8 cellular contexts compared by ENCODE assay signal in the genomic region with DNA sequence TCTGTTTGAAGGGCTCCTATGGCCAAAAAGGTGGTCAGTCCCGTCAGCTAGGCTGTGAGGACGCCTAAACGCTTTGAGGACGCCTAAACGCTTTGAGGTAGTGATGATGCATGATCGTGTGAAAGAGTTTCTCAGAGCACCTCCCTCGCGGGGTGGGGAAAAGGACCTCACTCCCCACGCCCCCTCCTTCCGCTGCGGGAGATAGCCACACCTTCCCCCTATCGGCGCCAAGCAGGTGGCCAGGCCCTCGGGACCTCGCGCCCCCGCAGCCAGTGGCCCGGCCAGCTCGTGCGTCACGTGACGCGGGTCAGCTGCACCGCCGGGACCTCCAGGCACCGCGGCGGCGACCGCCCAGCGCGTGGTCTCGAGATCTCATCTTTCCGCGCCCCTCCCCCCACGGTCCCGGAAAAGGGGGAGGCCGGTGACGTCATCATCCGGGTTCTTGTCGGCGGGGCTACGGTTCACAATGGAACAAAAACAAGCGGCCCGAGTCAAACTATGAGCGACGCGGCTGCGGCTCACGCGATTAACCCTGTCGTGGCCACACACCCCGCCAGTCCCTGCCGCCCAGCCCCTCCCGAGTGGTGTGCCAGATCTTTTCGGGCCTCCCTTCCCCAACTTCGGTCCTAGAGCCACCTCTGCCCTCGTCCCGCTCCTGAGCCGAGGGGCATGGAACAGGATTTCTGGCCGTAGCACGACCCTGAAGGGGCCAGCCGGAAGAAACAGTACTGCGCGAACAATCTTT. TPM values are rescaled to one million over a fixed set of nuclear protein-coding genes. Genes with fewer than 3 reads are reported as not detected.
DNase-seq lines count a peak whose midpoint lies in the region; ATAC-seq and TF ChIP-seq lines count a peak whose summit lies in the region.

No MANE protein-coding gene starts in this region.

- TF ChIP-seq POLR2A in Peyer's patch (IDR thresholded peaks at IDR 0.05) (peak; percentile 66 to 78), esophagus muscularis mucosa (IDR thresholded peaks at IDR 0.05; ENCODE audit: low read depth) (peak; percentile 61)

- ATAC-seq in DND-41 (ENCODE audit: insufficient read depth, low read depth) (peak; percentile 72), GM21825 (IDR thresholded peaks at IDR 0.05; ENCODE audit: unreplicated experiment) (peak; percentile 64)

- H2AFZ ChIP-seq in DND-41 (ENCODE audit: low read depth, low read length), result peak overlapping the region; percentile 93

- peaks cover 42% of the 10 kb centered on the region for H3K79me2 ChIP-seq in DND-41 (ENCODE audit: insufficient read depth, low read length)

- H3K36me3 ChIP-seq in DND-41 (ENCODE audit: insufficient read depth, low read length) (no peaks in the 10 kb centered on the region; the same call in 1 of the 2 replicates), KOPT-K1 (ENCODE audit: insufficient read depth, low read length) (no peaks in the 10 kb centered on the region), Peyer's patch (no peaks in the 10 kb centered on the region), esophagus muscularis mucosa (no peaks in the 10 kb centered on the region), muscle layer of colon (ENCODE audit: insufficient read depth, low read length) (no peaks in the 10 kb centered on the region)

- no peaks in the 10 kb centered on the region for H3K9me3 ChIP-seq in DND-41 (ENCODE audit: insufficient read depth, low read length, severe bottlenecking)
- no peaks in the 10 kb centered on the region for H3K9me3 ChIP-seq in KOPT-K1 (ENCODE audit: insufficient read depth, low read length, poor library complexity, severe bottlenecking)
- H3K9me3 ChIP-seq in Peyer's patch, result no peaks in the 10 kb centered on the region
- no peaks in the 10 kb centered on the region for H3K9me3 ChIP-seq in esophagus muscularis mucosa
- H3K9me3 ChIP-seq in muscle layer of colon (ENCODE audit: low read length), result no peaks in the 10 kb centered on the region

- peaks cover 5% of the 10 kb centered on the region for H4K20me1 ChIP-seq in DND-41 (ENCODE audit: insufficient read depth, low read length)

- H3K4me2 ChIP-seq in DND-41 (ENCODE audit: insufficient read depth, low read length), result peak overlapping the region; percentile 72

- intact Hi-C loops in esophagus muscularis mucosa (cut with DNase I), result loop anchor here (5.0 to 10.0 kb wide), 4 partner anchors 152 to 440 kb away; partner anchors contain the start of genes CXorf38, DDX3X and MED14

- peaks cover 31% of the 10 kb centered on the region for H3K4me1 ChIP-seq in DND-41 (ENCODE audit: insufficient read depth, low read length)
- peaks cover 0 to 6% (median 2%) of the 10 kb centered on the region in 4 donors for H3K4me1 ChIP-seq in Peyer's patch
- peaks cover 3 to 30% (median 15%) of the 10 kb centered on the region in 4 donors for H3K4me1 ChIP-seq in esophagus muscularis mucosa
- H3K4me1 ChIP-seq in muscle layer of colon (ENCODE audit: insufficient read depth, low read length), result peaks cover 23% of the 10 kb centered on the region

- H3K27me3 ChIP-seq in DND-41 (ENCODE audit: insufficient read depth, low read length, poor library complexity) (no peaks in the 10 kb centered on the region), Peyer's patch (no peaks in the 10 kb centered on the region), esophagus muscularis mucosa (no peaks in the 10 kb centered on the region), muscle layer of colon (ENCODE audit: control insufficient read depth in 1 of 2, insufficient read depth in 2 of 2, low read length in 2 of 2) (no peaks in the 10 kb centered on the region)

- H3K9ac ChIP-seq in DND-41 (ENCODE audit: low read depth, low read length) (peak overlapping the region; percentile 98), muscle layer of colon (ENCODE audit: low read length) (peak overlapping the region; percentile 80)

- H3K4me3 ChIP-seq in DND-41 (ENCODE audit: low read depth in 1 of 2, low read length in 2 of 2) (peak overlapping the region; percentile 66 to 84; a peak in 3 of 4 replicates), Peyer's patch (peak overlapping the region; percentile 71 to 91 (median 82)), esophagus muscularis mucosa (peak overlapping the region; percentile 75 to 96 (median 88)), muscle layer of colon (ENCODE audit: low read depth in 1 of 2, low read length in 2 of 2) (peak overlapping the region; percentile 55 to 58)

- peak; percentile 64 for TF ChIP-seq EP300 in esophagus muscularis mucosa (IDR thresholded peaks at IDR 0.05)

- H3K27ac ChIP-seq in DND-41 (ENCODE audit: low read length) (peak overlapping the region; percentile 100), KOPT-K1 (ENCODE audit: low read depth, low read length, poor library complexity, severe bottlenecking) (peak overlapping the region; percentile 94), Peyer's patch (peak overlapping the region; percentile 93 to 100 (median 98)), esophagus muscularis mucosa (replicated peaks in 1 of 4) (peak overlapping the region; percentile 95 to 98 (median 97)), muscle layer of colon (ENCODE audit: low read depth, low read length) (peak overlapping the region; percentile 95)

- TF ChIP-seq CTCF in DND-41 (IDR thresholded peaks at IDR 0.05; ENCODE audit: borderline replicate concordance, extremely low read depth, low read length, poor library complexity, severe bottlenecking), result no peak
- TF ChIP-seq CTCF in Peyer's patch (IDR thresholded peaks at IDR 0.05), result peak in 2 of 6 experiments; percentile 19 to 41
- no peak for TF ChIP-seq CTCF in esophagus muscularis mucosa (IDR thresholded peaks at IDR 0.05)

- DNase-seq in DND-41, result peak; percentile 93
- DNase-seq in Peyer's patch, result peak; percentile 94 to 99 (median 99)
- peak; percentile 96 for DNase-seq in activated T-helper 1 cell treated with Interleukin-2 at 50 U/mL for 16 hours (ENCODE audit: low read depth)
- DNase-seq in esophagus muscularis mucosa (ENCODE audit: extremely low spot score), result peak; percentile 99
- DNase-seq in stimulated activated CD8-positive, alpha-beta memory T cell treated with anti-CD3 and anti-CD28 coated beads, Interleukin-7, amount 100 ng/mL, for 1 hour (ENCODE audit: low read depth in 2 of 2), result peak; percentile 92 to 99

- 0% methylated on average over 26 of the region's 65 CpGs for WGBS in esophagus muscularis mucosa

RNA-seq across cellular contexts. Expression of gene USP9X, which starts 0.7 kb away (rescaled TPM):
- total RNA-seq in Peyer's patch, result 100 to 1,000 TPM in 2 of 4 donors, 10 to 100 TPM in 2; 75.9 to 114 (median 102) TPM
- total RNA-seq in esophagus muscularis mucosa, result 100 to 1,000 TPM in 3 of 4 donors, 10 to 100 TPM in 1; 97.3 to 142 (median 113) TPM

Comparison
In these comparisons a context has a peak if more than half of its experiments do, and no peak if none do; other contexts are left out.
1. Peak in every context shown above with its lines: DNase-seq, ATAC-seq, H3K4me3 ChIP-seq and H3K27ac ChIP-seq.